ENCODE assay signal across 24 cellular contexts in genomic region chr16:83171396-83171795, GRCh38.
"Had no signal": no experiment of that assay in that cellular context is flagged by ENCODE, and none has a peak within 500 bp of the region (broad histone marks: within the 10 kb centered on the region; RNA-seq: fewer than 3 reads in every experiment).

No MANE protein-coding gene starts in this region.

- H3K4me3 ChIP-seq: left ventricle myocardium inferior, lung, neural progenitor cell, psoas muscle, right lobe of liver, smooth muscle cell, tibial nerve, uterus had no signal

- H3K4me1 ChIP-seq: left ventricle myocardium inferior, neural progenitor cell, parathyroid adenoma, psoas muscle, right lobe of liver, tibial nerve, uterus had no signal

- H3K36me3 ChIP-seq: left ventricle myocardium inferior, neural progenitor cell, neutrophil, right lobe of liver, tibial nerve, uterus had no signal

- DNase-seq: islet precursor cell; left ventricle myocardium inferior; mesendoderm; naive B cell; natural killer cell; nephron progenitor cell; occipital lobe; psoas muscle; right lobe of liver; stimulated activated CD4-positive, alpha-beta T cell treated with anti-CD3 and anti-CD28 coated beads, Interleukin-1b, Interleukin-23, amount 100 ng/mL, for 48 hours; stimulated activated CD4-positive, alpha-beta T cell treated with anti-CD3 and anti-CD28 coated beads, Interleukin-2, amount 100 ng/mL, for 48 hours; stimulated activated CD4-positive, alpha-beta T cell treated with anti-CD3 and anti-CD28 coated beads, Interleukin-4, amount 100 ng/mL, for 4 hours; stimulated activated CD8-positive, alpha-beta memory T cell treated with anti-CD3 and anti-CD28 coated beads, Interleukin-4, amount 100 ng/mL, for 48 hours; stimulated activated naive CD4-positive, alpha-beta T cell treated with Interleukin-2 at 50 U/mL for 16 hours; stimulated activated naive CD8-positive, alpha-beta T cell treated with anti-CD3 and anti-CD28 coated beads, Interleukin-15, amount 100 ng/mL, for 72 hours; substantia nigra; uterus had no signal

- H3K27me3 ChIP-seq: neural progenitor cell, neutrophil, right lobe of liver, tibial nerve, uterus had no signal

- H3K9me3 ChIP-seq: left ventricle myocardium inferior, neutrophil, psoas muscle, right lobe of liver, tibial nerve, uterus had no signal

- H3K27ac ChIP-seq: left ventricle myocardium inferior, neural progenitor cell, neutrophil, parathyroid adenoma, psoas muscle, right lobe of liver, tibial nerve, uterus had no signal

- ATAC-seq: natural killer cell; psoas muscle; right lobe of liver; stimulated activated memory B cell treated with anti-CD40 and anti-IgM and Interleukin-4, amounts not matched to agents 10 μg/mL and 1 μg/mL and 100 μg/mL, for 72 hours; stimulated activated naive CD8-positive, alpha-beta T cell treated with anti-CD3 and anti-CD28 coated beads, Interleukin-15, amount 100 ng/mL, for 72 hours had no signal
